Comparison of ENCODE assay signal across 8 cellular contexts in the genomic region with DNA sequence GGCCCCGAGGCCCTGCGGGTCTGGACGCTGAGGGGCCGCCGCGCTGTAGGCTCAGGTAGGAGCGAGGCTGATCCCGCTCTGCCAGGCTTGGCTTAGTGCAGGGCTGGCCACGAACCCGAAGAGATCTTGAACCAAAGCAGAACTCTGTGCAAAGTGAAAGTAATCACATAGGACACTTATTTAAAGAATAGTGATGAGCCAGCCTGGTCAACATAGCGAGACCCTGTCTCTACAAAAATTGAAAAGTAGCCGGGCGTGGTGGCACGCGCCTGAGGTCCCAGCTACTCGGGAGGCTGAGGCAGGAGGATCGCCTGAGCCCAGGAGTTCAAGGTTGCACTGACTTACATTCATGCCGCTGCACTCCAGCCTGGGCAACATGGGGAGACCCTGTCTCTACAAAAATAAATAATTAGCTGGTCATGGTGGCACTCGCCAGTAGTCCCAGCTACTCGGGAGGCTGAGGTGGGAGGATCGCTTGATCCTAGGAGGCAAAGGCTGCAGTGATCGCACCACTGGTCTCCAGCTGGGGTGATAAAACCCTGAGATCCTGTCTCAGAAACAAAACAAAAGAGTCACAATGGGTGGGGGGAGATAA. TPM values are rescaled to one million over a fixed set of nuclear protein-coding genes. Genes with fewer than 3 reads are reported as not detected.
DNase-seq lines count a peak whose midpoint lies in the region; ATAC-seq and TF ChIP-seq lines count a peak whose summit lies in the region.

No MANE protein-coding gene starts in this region.

- H3K9ac ChIP-seq in fibroblast of lung (ENCODE audit: insufficient read depth, low read length) = peak overlapping the region; percentile 87
- H3K9ac ChIP-seq in skeletal muscle satellite cell (ENCODE audit: low read depth, low read length) = peak overlapping the region; percentile 88

- TF ChIP-seq POLR2A in Peyer's patch (IDR thresholded peaks at IDR 0.05) = no peak

- H3K4me3 ChIP-seq in Peyer's patch (peak overlapping the region; percentile 92 to 99 (median 96)), fibroblast of lung (replicated peaks in 1 of 4; ENCODE audit: control extremely low read depth in 1 of 4, insufficient read depth in 1 of 4, low read depth in 3 of 4, low read length in 4 of 4) (peak overlapping the region; percentile 74 to 97 (median 86)), skeletal muscle satellite cell (ENCODE audit: low read length) (peak overlapping the region; percentile 89)

- H3K9me3 ChIP-seq in Peyer's patch (no peaks in the 10 kb centered on the region), fibroblast of lung (ENCODE audit: control insufficient read depth, insufficient read depth, low read depth, low read length) (no peaks in the 10 kb centered on the region), skeletal muscle satellite cell (replicated peaks; ENCODE audit: low read length) (no peaks in the 10 kb centered on the region)

- H3K4me1 Mint-ChIP-seq in T-helper 1 cell treated with Interleukin-12 subunit alpha and Interleukin-12 subunit beta and Interleukin-4 antibody, amounts not matched to agents 30 μg/mL and 1 μg/mL, for 36 hours (ENCODE audit: low read depth) = peaks cover 36% of the 10 kb centered on the region

- DNase-seq in T-helper 1 cell = no peak
- peak in 1 of 3 donors; percentile 31 for DNase-seq in Peyer's patch
- no peak for DNase-seq in fibroblast of lung (ENCODE audit: low read depth in 2 of 2)
- no peak for DNase-seq in cerebellar nuclear complex (lab: John Stamatoyannopoulos, UW)
- DNase-seq in DMS53 treated with DMSO at 0.1 percent for 48 hours (lab: John Stamatoyannopoulos, UW; ENCODE audit: unreplicated experiment) = no peak

- H3K27me3 ChIP-seq in Peyer's patch (no peaks in the 10 kb centered on the region), fibroblast of lung (ENCODE audit: control insufficient read depth, insufficient read depth, low read length) (no peaks in the 10 kb centered on the region), skeletal muscle satellite cell (ENCODE audit: control insufficient read depth, insufficient read depth, low read length) (no peaks in the 10 kb centered on the region)

- TF ChIP-seq CTCF in Peyer's patch (IDR thresholded peaks at IDR 0.05) (no peak), fibroblast of lung (conservative IDR thresholded peaks at IDR 0.05 in 1 of 2, IDR thresholded peaks at IDR 0.05 in 1 of 2; ENCODE audit: low read depth in 1 of 2, low read length in 2 of 2) (no peak)

- H4K20me1 ChIP-seq in fibroblast of lung (ENCODE audit: control insufficient read depth, extremely low read depth, insufficient read depth, low read length) = no peaks in the 10 kb centered on the region

- no peaks in the 10 kb centered on the region for H3K27me3 Mint-ChIP-seq in T-helper 1 cell treated with Interleukin-12 subunit alpha and Interleukin-12 subunit beta and Interleukin-4 antibody, amounts not matched to agents 30 μg/mL and 1 μg/mL, for 36 hours (ENCODE audit: low read depth)

- peak overlapping the region; percentile 77 for H3K4me2 ChIP-seq in fibroblast of lung (ENCODE audit: extremely low read depth, insufficient read depth, low read length)
- H3K4me2 ChIP-seq in skeletal muscle satellite cell (ENCODE audit: low read length) = peak overlapping the region; percentile 90

- H3K4me3 Mint-ChIP-seq in T-helper 1 cell treated with Interleukin-12 subunit alpha and Interleukin-12 subunit beta and Interleukin-4 antibody, amounts not matched to agents 30 μg/mL and 1 μg/mL, for 36 hours = peak overlapping the region; percentile 94

- no peak for ATAC-seq in HG03460 (IDR thresholded peaks at IDR 0.05; ENCODE audit: unreplicated experiment)

- H3K27ac ChIP-seq in Peyer's patch (peak overlapping the region; percentile 85 to 88 (median 86)), fibroblast of lung (ENCODE audit: insufficient read depth, low read length) (peak overlapping the region; percentile 73)

- peaks cover 34% of the 10 kb centered on the region for H3K36me3 Mint-ChIP-seq in T-helper 1 cell treated with Interleukin-12 subunit alpha and Interleukin-12 subunit beta and Interleukin-4 antibody, amounts not matched to agents 30 μg/mL and 1 μg/mL, for 36 hours (ENCODE audit: low read depth)

- H3K9me3 Mint-ChIP-seq in T-helper 1 cell treated with Interleukin-12 subunit alpha and Interleukin-12 subunit beta and Interleukin-4 antibody, amounts not matched to agents 30 μg/mL and 1 μg/mL, for 36 hours = no peaks in the 10 kb centered on the region

- H3K79me2 ChIP-seq in fibroblast of lung (ENCODE audit: control insufficient read depth, insufficient read depth, low read length) = peaks cover 11% of the 10 kb centered on the region

- peaks cover 0 to 11% (median 5%) of the 10 kb centered on the region in 4 donors for H3K4me1 ChIP-seq in Peyer's patch
- peaks cover 2% of the 10 kb centered on the region for H3K4me1 ChIP-seq in fibroblast of lung (ENCODE audit: control insufficient read depth, extremely low read depth, insufficient read depth, low read length)
- peaks cover 15% of the 10 kb centered on the region for H3K4me1 ChIP-seq in skeletal muscle satellite cell (ENCODE audit: control insufficient read depth, insufficient read depth, low read length)

- peaks cover 0 to 39% (median 0%) of the 10 kb centered on the region in 3 donors for H3K36me3 ChIP-seq in Peyer's patch
- H3K36me3 ChIP-seq in fibroblast of lung (ENCODE audit: control insufficient read depth, insufficient read depth, low read length) = peaks cover 14% of the 10 kb centered on the region
- H3K36me3 ChIP-seq in skeletal muscle satellite cell (ENCODE audit: insufficient read depth, low read length) = peaks cover 32% of the 10 kb centered on the region

- peak overlapping the region; percentile 91 for H3K27ac Mint-ChIP-seq in T-helper 1 cell treated with Interleukin-12 subunit alpha and Interleukin-12 subunit beta and Interleukin-4 antibody, amounts not matched to agents 30 μg/mL and 1 μg/mL, for 36 hours

- peak overlapping the region; percentile 100 for H2AFZ ChIP-seq in fibroblast of lung (ENCODE audit: low read length)

RNA-seq across cellular contexts. Expression of a gene that starts 0.5 kb away (rescaled TPM):
- total RNA-seq in Peyer's patch = 10 to 100 TPM; 20.0 to 36.4 (median 31.9) TPM
- total RNA-seq in fibroblast of lung = 10.2 and 10.5 TPM in 2 replicates
- polyA plus RNA-seq in fibroblast of lung = 5.4 and 5.7 TPM in 2 replicates
- polyA plus RNA-seq in fibroblast of lung (2012) = 4.2 and 4.3 TPM in 2 replicates
- 9.3 and 10.0 TPM in 2 replicates for polyA minus RNA-seq in fibroblast of lung (ENCODE audit: low replicate concordance)
- 6.3 and 8.4 TPM in 2 replicates for total RNA-seq in skeletal muscle satellite cell (2012; rRNA removed)

RNA-seq across cellular contexts. Expression of a gene that starts 19.2 kb away (rescaled TPM):
- not detected for total RNA-seq in Peyer's patch
- 0.51 and 1.2 TPM in 2 replicates for total RNA-seq in fibroblast of lung
- polyA plus RNA-seq in fibroblast of lung = 0.60 and 1.3 TPM in 2 replicates
- 0.51 and 0.84 TPM in 2 replicates for polyA plus RNA-seq in fibroblast of lung (2012)
- polyA minus RNA-seq in fibroblast of lung (ENCODE audit: low replicate concordance) = 3.3 TPM in 1 of 2 replicates, not detected in the other
- total RNA-seq in skeletal muscle satellite cell (2012; rRNA removed) = not detected in 2 replicates

RNA-seq across cellular contexts. Expression of a gene that starts 58.8 kb away (rescaled TPM):
- 100 to 1,000 TPM; 111 to 169 (median 139) TPM for total RNA-seq in Peyer's patch
- 70.1 and 92.6 TPM in 2 replicates for total RNA-seq in fibroblast of lung
- 59.5 and 60.4 TPM in 2 replicates for polyA plus RNA-seq in fibroblast of lung
- polyA plus RNA-seq in fibroblast of lung (2012) = 37.0 and 40.1 TPM in 2 replicates
- polyA minus RNA-seq in fibroblast of lung (ENCODE audit: low replicate concordance) = 27.1 and 45.8 TPM in 2 replicates
- 51.0 and 55.3 TPM in 2 replicates for total RNA-seq in skeletal muscle satellite cell (2012; rRNA removed)
